Comparison of ENCODE assay signal across 11 cellular contexts in genomic region chr13:30689752-30690151, GRCh38. TPM values are rescaled to one million over a fixed set of nuclear protein-coding genes. Genes with fewer than 3 reads are reported as not detected.
DNase-seq lines count a peak whose midpoint lies in the region; ATAC-seq and TF ChIP-seq lines count a peak whose summit lies in the region.
"Had no signal": no experiment of that assay in that cellular context is flagged by ENCODE, and none has a peak within 500 bp of the region (broad histone marks: within the 10 kb centered on the region; RNA-seq: fewer than 3 reads in every experiment).

No MANE protein-coding gene starts in this region.

- whole genome bisulfite sequencing in psoas muscle, 3 donors = 83 to 86% (median 85%) methylated on average over 14 of the region's 14 CpGs

- peaks cover 12 to 19% of the 10 kb centered on the region in 2 donors for H3K27me3 Mint-ChIP-seq in effector memory CD8-positive, alpha-beta T cell

- no peaks in the 10 kb centered on the region for H3K27me3 ChIP-seq in BLaER1
- no peaks in the 10 kb centered on the region for H3K27me3 ChIP-seq in Karpas-422 (ENCODE audit: low read length)
- no peaks in the 10 kb centered on the region for H3K27me3 ChIP-seq in psoas muscle (ENCODE audit: insufficient read depth in 3 of 3, low read length in 2 of 3)
- H3K27me3 ChIP-seq: pancreas had no signal

- intact Hi-C loops in psoas muscle (cut with DNase I) = no loop called here

- no peaks in the 10 kb centered on the region for H3K36me3 ChIP-seq in BLaER1
- no peaks in the 10 kb centered on the region for H3K36me3 ChIP-seq in Karpas-422 (ENCODE audit: insufficient read depth, low read length)
- H3K36me3 ChIP-seq in psoas muscle (ENCODE audit: insufficient read depth in 1 of 2, low read depth in 1 of 2) = no peaks in the 10 kb centered on the region
- H3K36me3 ChIP-seq: pancreas had no signal

- H3K9me3 ChIP-seq in BLaER1 (0 out of 2 replicates have a peak, but pooled peaks cover 5% of the 10 kb centered on the region), Karpas-422 (ENCODE audit: low read length) (no peaks in the 10 kb centered on the region), psoas muscle (no peaks in the 10 kb centered on the region)
- H3K9me3 ChIP-seq: pancreas had no signal

- H3K4me1 Mint-ChIP-seq in effector memory CD8-positive, alpha-beta T cell (ENCODE audit: low read depth in 2 of 2) = peaks cover 4 to 11% of the 10 kb centered on the region in 2 donors

- no peaks in the 10 kb centered on the region for H3K9me2 ChIP-seq in Karpas-422 (replicated peaks; ENCODE audit: insufficient read depth, low read length)

- no peak for ATAC-seq in effector memory CD8-positive, alpha-beta T cell (replicated peaks)
- peak in 2 of 4 donors; percentile 8 to 16 for ATAC-seq in psoas muscle

- H3K4me2 ChIP-seq in BLaER1 = peak overlapping the region; percentile 80
- peak overlapping the region; percentile 76 for H3K4me2 ChIP-seq in Karpas-422 (ENCODE audit: low read depth, low read length, poor library complexity, severe bottlenecking)

- no peak for TF ChIP-seq CTCF in psoas muscle (IDR thresholded peaks at IDR 0.05)

- H3K4me3 ChIP-seq in BLaER1 (peak overlapping the region; percentile 60), Karpas-422 (ENCODE audit: low read length) (peak overlapping the region; percentile 64; the same call in 1 of the 2 replicates), psoas muscle (peak overlapping the region; percentile 56)

- peak overlapping the region in 1 of 2 donors; percentile 65 for H3K27ac Mint-ChIP-seq in effector memory CD8-positive, alpha-beta T cell
- H3K27ac Mint-ChIP-seq: activated naive CD8-positive, alpha-beta T cell had no signal

- no peaks in the 10 kb centered on the region for H3K79me2 ChIP-seq in Karpas-422 (ENCODE audit: low read length)

- H4K20me1 ChIP-seq in BLaER1 = no peaks in the 10 kb centered on the region
- no peaks in the 10 kb centered on the region for H4K20me1 ChIP-seq in Karpas-422 (ENCODE audit: insufficient read depth, low read depth, low read length)

- H3K4me1 ChIP-seq in BLaER1 (peaks cover 23% of the 10 kb centered on the region), Karpas-422 (ENCODE audit: low read length) (peaks cover 16% of the 10 kb centered on the region), psoas muscle (peaks cover 5% of the 10 kb centered on the region)
- H3K4me1 ChIP-seq: pancreas had no signal

- no peak for DNase-seq in Karpas-422
- no peak for DNase-seq in effector memory CD8-positive, alpha-beta T cell
- DNase-seq in psoas muscle = no peak
- DNase-seq in GM03348 (ENCODE audit: low spot score) = no peak
- no peak for DNase-seq in activated gamma-delta T cell (lab: John Stamatoyannopoulos, UW)
- no peak for DNase-seq in stimulated activated CD4-positive, alpha-beta T cell treated with anti-CD3 and anti-CD28 coated beads, Interleukin-4, amount 100 ng/mL, for 4 hours
- no peak for DNase-seq in epidermal melanocyte (ENCODE audit: insufficient read length, low spot score)
- DNase-seq: H7, pancreas had no signal

- H3K27ac ChIP-seq in BLaER1 (peak overlapping the region; percentile 71), Karpas-422 (ENCODE audit: low read length) (no peak overlapping the region), psoas muscle (no peak overlapping the region)

- H3K4me3 Mint-ChIP-seq in effector memory CD8-positive, alpha-beta T cell = peak overlapping the region; percentile 71 to 84

- peak overlapping the region; percentile 95 for H2AFZ ChIP-seq in Karpas-422 (ENCODE audit: low read length)

- peaks cover 4% of the 10 kb centered on the region for H3K36me3 Mint-ChIP-seq in effector memory CD8-positive, alpha-beta T cell (ENCODE audit: insufficient read depth)

- H3K9me3 Mint-ChIP-seq in effector memory CD8-positive, alpha-beta T cell = peaks cover 0 to 3% of the 10 kb centered on the region in 2 donors

- H3K9ac ChIP-seq in BLaER1 (peak overlapping the region; percentile 67; the same call in 1 of the 2 replicates), Karpas-422 (ENCODE audit: low read length) (no peak overlapping the region)

RNA-seq across cellular contexts. Expression of gene ALOX5AP, which starts 45.6 kb away (rescaled TPM):
- total RNA-seq in Karpas-422 (2014; rRNA removed; shearing (Covaris generic); ENCODE audit: low replicate concordance) = 314 and 512 TPM in 2 replicates
- total RNA-seq in psoas muscle = 1 to 10 TPM; 3.8 to 5.7 (median 5.3) TPM
- 10 to 100 TPM in 1 of 3 donors, 1 to 10 TPM in 2; 2.5 to 12.2 (median 3.2) TPM for polyA plus RNA-seq in psoas muscle
- total RNA-seq: H7 had no signal

Comparison
In these comparisons a context has a peak if more than half of its experiments do, and no peak if none do; other contexts are left out.
1. RNA of gene ALOX5AP, which starts 45.6 kb away (total RNA-seq): 314 to 512 TPM in Karpas-422; 3.8 to 5.7 TPM in psoas muscle; every median in the first group is over 10 times any median in the second.
2. Peak in every context shown above with its lines, with median percentiles within 50 percentile points of each other: H3K4me3 ChIP-seq.